In genomic region chr12:120761581-120761980, GRCh38 we compare ENCODE assay signal across 1 cellular context.
TF ChIP-seq lines count a peak whose summit lies in the region.

No MANE protein-coding gene starts in this region.

TF ChIP-seq in HEK293, 187 proteins besides CTCF, POLR2A, EP300 and RAD21 (continued from another document):
- 0 out of 2 replicates have a peak, but pooled peaks have one; percentile 23 for TF ChIP-seq PATZ1 (tag by site-specific recombination; IDR thresholded peaks at IDR 0.05)
TF ChIP-seq in HEK293: peak in this region for 2.
